In genomic region chr13:27796544-27797227, GRCh38 we compare ENCODE assay signal across 23 cellular contexts. TPM values are rescaled to one million over a fixed set of nuclear protein-coding genes. Genes with fewer than 3 reads are reported as not detected.
DNase-seq lines count a peak whose midpoint lies in the region; ATAC-seq and TF ChIP-seq lines count a peak whose summit lies in the region.
"Had no signal": no experiment of that assay in that cellular context is flagged by ENCODE, and none has a peak within 500 bp of the region (broad histone marks: within the 10 kb centered on the region; RNA-seq: fewer than 3 reads in every experiment).

No MANE protein-coding gene starts in this region.

- no peaks in the 10 kb centered on the region for H3K9me3 ChIP-seq in left ventricle myocardium inferior (replicated peaks)
- H3K9me3 ChIP-seq: adrenal gland, right lobe of liver had no signal

- H3K9me3 Mint-ChIP-seq in glutamatergic neuron (ENCODE audit: unreplicated experiment) (peaks cover 18% of the 10 kb centered on the region), nephron (peaks cover 5% of the 10 kb centered on the region)
- H3K9me3 Mint-ChIP-seq in activated T-cell treated with anti-CD3 and anti-CD28 coated beads, Interleukin-2, amount 50 U/mL, for 72 hours, result no peaks in the 10 kb centered on the region

- H3K27me3 Mint-ChIP-seq in glutamatergic neuron (ENCODE audit: unreplicated experiment) (peaks cover 50% of the 10 kb centered on the region), nephron (ENCODE audit: low read depth) (peaks cover 100% of the 10 kb centered on the region)
- peaks cover 91% of the 10 kb centered on the region for H3K27me3 Mint-ChIP-seq in activated T-cell treated with anti-CD3 and anti-CD28 coated beads, Interleukin-2, amount 50 U/mL, for 72 hours (ENCODE audit: low read depth)

- H3K36me3 ChIP-seq in left ventricle myocardium inferior, result no peaks in the 10 kb centered on the region
- H3K36me3 ChIP-seq: adrenal gland, BLaER1, cardiac muscle cell, right lobe of liver had no signal

- H3K36me3 Mint-ChIP-seq in glutamatergic neuron (ENCODE audit: unreplicated experiment) (no peaks in the 10 kb centered on the region), nephron (ENCODE audit: low read depth) (no peaks in the 10 kb centered on the region)
- peaks cover 0 to 3% of the 10 kb centered on the region in 2 donors for H3K36me3 Mint-ChIP-seq in activated T-cell treated with anti-CD3 and anti-CD28 coated beads, Interleukin-2, amount 50 U/mL, for 72 hours (ENCODE audit: insufficient read depth in 2 of 2)

- ATAC-seq in GM21737 (IDR thresholded peaks at IDR 0.05; ENCODE audit: unreplicated experiment), result no peak
- ATAC-seq in activated T-cell treated with anti-CD3 and anti-CD28 coated beads, Interleukin-2, amount 50 U/mL, for 72 hours (replicated peaks in 1 of 2), result no peak
- ATAC-seq: right lobe of liver had no signal

- peak; percentile 20 for DNase-seq in ELF-1 (ENCODE audit: low read depth, low spot score)
- peak; percentile 32 for DNase-seq in NCI-H526 treated with DMSO at 0.1 percent for 48 hours (lab: John Stamatoyannopoulos, UW)
- no peak for DNase-seq in glutamatergic neuron
- DNase-seq in activated T-cell treated with anti-CD3 and anti-CD28 coated beads, Interleukin-2, amount 50 U/mL, for 72 hours, result no peak
- DNase-seq in left ventricle myocardium inferior, result no peak
- DNase-seq in NCI-H82 (lab: John Stamatoyannopoulos, UW), result no peak
- DNase-seq: activated CD4-positive, alpha-beta T cell treated with anti-CD3 and anti-CD28 coated beads, Interleukin-2, amount 50 U/mL, for 4 hours; activated CD8-positive, alpha-beta memory T cell treated with anti-CD3 and anti-CD28 coated beads, Interleukin-2, amount 50 U/mL, for 4 hours; adrenal gland; head of caudate nucleus; kidney; right lobe of liver; T-helper 9 cell had no signal

- intact Hi-C loops in left ventricle myocardium inferior (cut with micrococcal nuclease), result no loop called here

- H3K4me3 ChIP-seq in left ventricle myocardium inferior, result no peak overlapping the region
- H3K4me3 ChIP-seq: adrenal gland, BLaER1, cardiac muscle cell, GM23248, right lobe of liver had no signal

- TF ChIP-seq CTCF in glutamatergic neuron (IDR thresholded peaks at IDR 0.05; ENCODE audit: partially characterized antibody, unreplicated experiment) (no peak), nephron (IDR thresholded peaks at IDR 0.05; ENCODE audit: unreplicated experiment in 3 of 3) (no peak), left ventricle myocardium inferior (IDR thresholded peaks at IDR 0.05; ENCODE audit: borderline replicate concordance) (no peak)

- peaks cover 34% of the 10 kb centered on the region for H3K4me1 ChIP-seq in left ventricle myocardium inferior
- H3K4me1 ChIP-seq: BLaER1, parathyroid adenoma had no signal

- no peak overlapping the region for H3K27ac Mint-ChIP-seq in glutamatergic neuron (ENCODE audit: unreplicated experiment)
- no peak overlapping the region for H3K27ac Mint-ChIP-seq in nephron
- no peak overlapping the region for H3K27ac Mint-ChIP-seq in activated T-cell treated with anti-CD3 and anti-CD28 coated beads, Interleukin-2, amount 50 U/mL, for 72 hours

- peaks cover 100% of the 10 kb centered on the region for H3K27me3 ChIP-seq in left ventricle myocardium inferior (ENCODE audit: low read depth)

- no peak overlapping the region for H3K27ac ChIP-seq in left ventricle myocardium inferior (replicated peaks)
- H3K27ac ChIP-seq: adrenal gland, BLaER1, cardiac muscle cell, GM23248, parathyroid adenoma, right lobe of liver had no signal

- H3K4me3 Mint-ChIP-seq in glutamatergic neuron (ENCODE audit: unreplicated experiment) (peak overlapping the region; percentile 80), nephron (peak overlapping the region; percentile 47 to 74 (median 61))
- no peak overlapping the region for H3K4me3 Mint-ChIP-seq in activated T-cell treated with anti-CD3 and anti-CD28 coated beads, Interleukin-2, amount 50 U/mL, for 72 hours

- peaks cover 6% of the 10 kb centered on the region for H3K4me1 Mint-ChIP-seq in glutamatergic neuron (ENCODE audit: low read depth, unreplicated experiment)
- H3K4me1 Mint-ChIP-seq in nephron, result peaks cover 11% of the 10 kb centered on the region
- H3K4me1 Mint-ChIP-seq in activated T-cell treated with anti-CD3 and anti-CD28 coated beads, Interleukin-2, amount 50 U/mL, for 72 hours (ENCODE audit: low read depth), result peaks cover 11% of the 10 kb centered on the region

RNA-seq across cellular contexts. Expression of gene GSX1, which starts 4.4 kb away (rescaled TPM):
- total RNA-seq in glutamatergic neuron (ENCODE audit: unreplicated experiment) (not detected), left ventricle myocardium inferior (not detected)
- not detected for total RNA-seq in activated T-cell treated with anti-CD3 and anti-CD28 coated beads, Interleukin-2, amount 50 U/mL, for 72 hours
- total RNA-seq: A673, adrenal gland, cardiac muscle cell, GM23248, HepG2, kidney, lung microvascular endothelial cell, right lobe of liver, ureter had no signal

Comparison
In these comparisons a context has a peak if more than half of its experiments do, and no peak if none do; other contexts are left out.
1. DNase-seq: peak in ELF-1 (single experiment) and NCI-H526 treated with DMSO at 0.1 percent for 48 hours (single experiment); none in glutamatergic neuron (single experiment), activated T-cell treated with anti-CD3 and anti-CD28 coated beads, Interleukin-2, amount 50 U/mL, for 72 hours (0 of 2), left ventricle myocardium inferior (single experiment) and NCI-H82 (single experiment).
2. H3K4me3 Mint-ChIP-seq: peak in glutamatergic neuron (single experiment) and nephron (3 of 3); none in activated T-cell treated with anti-CD3 and anti-CD28 coated beads, Interleukin-2, amount 50 U/mL, for 72 hours (0 of 2).